40 cellular contexts compared by ENCODE assay signal in genomic region chr1:176043537-176043936, GRCh38.
"Had no signal": no experiment of that assay in that cellular context is flagged by ENCODE, and none has a peak within 500 bp of the region (broad histone marks: within the 10 kb centered on the region; RNA-seq: fewer than 3 reads in every experiment).

No MANE protein-coding gene starts in this region.

- H3K36me3 ChIP-seq: breast epithelium had no signal

- H3K27ac Mint-ChIP-seq: activated naive CD4-positive, alpha-beta T cell treated with anti-CD3 and anti-CD28 coated beads, Interleukin-2, amount 10 ng/mL, durations not matched to agents 7 days and 5 days; activated naive CD4-positive, alpha-beta T cell treated with anti-CD3 and anti-CD28 coated beads, Interleukin-2, amount 50 U/mL, for 24 hours; activated naive CD8-positive, alpha-beta T cell; activated naive CD8-positive, alpha-beta T cell treated with anti-CD3 and anti-CD28 coated beads for 36 hours; activated naive CD8-positive, alpha-beta T cell treated with anti-CD3 and anti-CD28 coated beads, Interleukin-2, amount 50 U/mL, for 24 hours; activated T-cell treated with anti-CD3 and anti-CD28 coated beads, Interleukin-2, amount 50 U/mL, for 72 hours; activated T-helper 1 cell treated with anti-CD3 and anti-CD28 coated beads, Interleukin-12 subunit alpha, Interleukin-12 subunit beta, Interleukin-2, Interleukin-4 antibody, amounts not matched to agents 30 ng/mL and 10 ng/mL and 1 ng/mL, durations not matched to agents 14 hours and 24 hours and 36 hours; activated T-helper 17 cell treated with anti-CD3 and anti-CD28 coated beads, Interleukin-2, amount 50 U/mL, for 72 hours; activated T-helper 2 cell treated with anti-CD3 and anti-CD28 coated beads, Interferon-gamma antibody, Interleukin-2, Interleukin-4, amounts not matched to agents 10 μg/mL and 5 μg/mL and 100 μg/mL, durations not matched to agents 14 hours and 24 hours and 36 hours; brain had no signal

- DNase-seq: activated effector memory CD4-positive, alpha-beta T cell treated with anti-CD3 and anti-CD28 coated beads, Interleukin-2, amount 50 U/mL, for 16 hours; activated effector memory CD4-positive, alpha-beta T cell treated with Interleukin-2 at 50 U/mL for 16 hours; activated gamma-delta T cell; activated gamma-delta T cell treated with Interleukin-2 at 50 U/mL for 16 hours; activated naive CD4-positive, alpha-beta T cell; activated naive CD4-positive, alpha-beta T cell treated with anti-CD3 and anti-CD28 coated beads, Interleukin-2, amount 10 ng/mL, durations not matched to agents 7 days and 5 days; activated naive CD4-positive, alpha-beta T cell treated with anti-CD3 and anti-CD28 coated beads, Interleukin-2, amount 50 U/mL, for 16 hours; activated naive CD4-positive, alpha-beta T cell treated with Interleukin-2 at 50 U/mL for 16 hours; activated naive CD8-positive, alpha-beta T cell treated with anti-CD3 and anti-CD28 coated beads for 36 hours; activated naive CD8-positive, alpha-beta T cell treated with anti-CD3 and anti-CD28 coated beads, Interleukin-2, amount 10 ng/mL, durations not matched to agents 7 days and 5 days; activated naive CD8-positive, alpha-beta T cell treated with anti-CD3 and anti-CD28 coated beads, Interleukin-2, amount 50 U/mL, for 24 hours; activated T-cell treated with anti-CD3 and anti-CD28 coated beads for 4 hours; activated T-cell treated with anti-CD3 and anti-CD28 coated beads, Interleukin-2, amount 50 U/mL, for 1 hour; activated T-cell treated with anti-CD3 and anti-CD28 coated beads, Interleukin-2, amount 50 U/mL, for 24 hours; activated T-cell treated with anti-CD3 and anti-CD28 coated beads, Interleukin-2, amount 50 U/mL, for 4 hours; activated T-cell treated with anti-CD3 and anti-CD28 coated beads, Interleukin-2, amount 50 U/mL, for 48 hours; activated T-cell treated with anti-CD3 and anti-CD28 coated beads, Interleukin-2, amount 50 U/mL, for 72 hours; adrenal gland; amniotic stem cell; amygdala; anterior cingulate cortex; aorta; body of pancreas; brain microvascular endothelial cell; caudate nucleus; central memory CD4-positive, alpha-beta T cell; cerebellar nuclear complex had no signal

- H3K27me3 Mint-ChIP-seq: activated naive CD4-positive, alpha-beta T cell treated with anti-CD3 and anti-CD28 coated beads, Interleukin-2, amount 10 ng/mL, durations not matched to agents 7 days and 5 days; activated naive CD4-positive, alpha-beta T cell treated with anti-CD3 and anti-CD28 coated beads, Interleukin-2, amount 50 U/mL, for 24 hours; activated naive CD8-positive, alpha-beta T cell; activated naive CD8-positive, alpha-beta T cell treated with anti-CD3 and anti-CD28 coated beads for 36 hours; activated naive CD8-positive, alpha-beta T cell treated with anti-CD3 and anti-CD28 coated beads, Interleukin-2, amount 10 ng/mL, durations not matched to agents 7 days and 5 days; activated naive CD8-positive, alpha-beta T cell treated with anti-CD3 and anti-CD28 coated beads, Interleukin-2, amount 50 U/mL, for 24 hours; activated T-cell treated with anti-CD3 and anti-CD28 coated beads, Interleukin-2, amount 50 U/mL, for 24 hours; activated T-helper 17 cell treated with anti-CD3 and anti-CD28 coated beads, Interleukin-2, amount 50 U/mL, for 72 hours; brain; central memory CD8-positive, alpha-beta T cell had no signal

- H3K4me1 ChIP-seq: adrenal gland, ascending aorta, body of pancreas, breast epithelium had no signal

- H3K27me3 ChIP-seq: adrenal gland, ascending aorta, body of pancreas, brain microvascular endothelial cell, breast epithelium, cardiac muscle cell had no signal

- H3K27ac ChIP-seq: adrenal gland, ascending aorta, body of pancreas, brain microvascular endothelial cell, breast epithelium, cardiac muscle cell had no signal

- H3K9me3 Mint-ChIP-seq: activated naive CD4-positive, alpha-beta T cell treated with anti-CD3 and anti-CD28 coated beads, Interleukin-2, amount 10 ng/mL, durations not matched to agents 7 days and 5 days; activated naive CD4-positive, alpha-beta T cell treated with anti-CD3 and anti-CD28 coated beads, Interleukin-2, amount 50 U/mL, for 24 hours; activated naive CD4-positive, alpha-beta T cell treated with anti-CD3 and anti-CD28 coated beads, Interleukin-2, amount 50 U/mL, for 72 hours; activated naive CD8-positive, alpha-beta T cell treated with anti-CD3 and anti-CD28 coated beads for 36 hours; activated naive CD8-positive, alpha-beta T cell treated with anti-CD3 and anti-CD28 coated beads, Interleukin-2, amount 50 U/mL, for 24 hours; activated T-cell treated with anti-CD3 and anti-CD28 coated beads, Interleukin-2, amount 50 U/mL, for 24 hours; activated T-cell treated with anti-CD3 and anti-CD28 coated beads, Interleukin-2, amount 50 U/mL, for 4 hours; activated T-cell treated with anti-CD3 and anti-CD28 coated beads, Interleukin-2, amount 50 U/mL, for 72 hours; activated T-helper 1 cell treated with anti-CD3 and anti-CD28 coated beads, Interleukin-12 subunit alpha, Interleukin-12 subunit beta, Interleukin-2, Interleukin-4 antibody, amounts not matched to agents 30 ng/mL and 10 ng/mL and 1 ng/mL, durations not matched to agents 14 hours and 24 hours and 36 hours; activated T-helper 17 cell treated with anti-CD3 and anti-CD28 coated beads, Interleukin-2, amount 50 U/mL, for 72 hours; activated T-helper 2 cell treated with anti-CD3 and anti-CD28 coated beads, Interferon-gamma antibody, Interleukin-2, Interleukin-4, amounts not matched to agents 10 μg/mL and 5 μg/mL and 100 μg/mL, durations not matched to agents 14 hours and 24 hours and 36 hours; central memory CD8-positive, alpha-beta T cell had no signal

- H3K4me3 ChIP-seq: adrenal gland, ascending aorta, body of pancreas, breast epithelium, cardiac muscle cell had no signal

- H3K4me1 Mint-ChIP-seq: activated T-helper 17 cell treated with anti-CD3 and anti-CD28 coated beads, Interleukin-2, amount 50 U/mL, for 72 hours; brain; central memory CD8-positive, alpha-beta T cell had no signal

- FAIRE-seq: astrocyte, bronchial epithelial cell had no signal

- ATAC-seq: activated naive CD4-positive, alpha-beta T cell treated with anti-CD3 and anti-CD28 coated beads, Interleukin-2, amount 50 U/mL, for 72 hours; activated naive CD8-positive, alpha-beta T cell treated with anti-CD3 and anti-CD28 coated beads, Interleukin-2, amount 50 U/mL, for 24 hours; activated T-cell treated with anti-CD3 and anti-CD28 coated beads, Interleukin-2, amount 50 U/mL, for 4 hours; activated T-cell treated with anti-CD3 and anti-CD28 coated beads, Interleukin-2, amount 50 U/mL, for 72 hours; activated T-helper 17 cell treated with anti-CD3 and anti-CD28 coated beads, Interleukin-2, amount 50 U/mL, for 72 hours; body of pancreas had no signal

- H3K9me3 ChIP-seq: ascending aorta, body of pancreas, breast epithelium had no signal

- H3K4me3 Mint-ChIP-seq: activated naive CD4-positive, alpha-beta T cell treated with anti-CD3 and anti-CD28 coated beads, Interleukin-2, amount 10 ng/mL, durations not matched to agents 7 days and 5 days; activated naive CD4-positive, alpha-beta T cell treated with anti-CD3 and anti-CD28 coated beads, Interleukin-2, amount 50 U/mL, for 24 hours; activated naive CD8-positive, alpha-beta T cell; activated naive CD8-positive, alpha-beta T cell treated with anti-CD3 and anti-CD28 coated beads for 36 hours; activated naive CD8-positive, alpha-beta T cell treated with anti-CD3 and anti-CD28 coated beads, Interleukin-2, amount 10 ng/mL, durations not matched to agents 7 days and 5 days; activated naive CD8-positive, alpha-beta T cell treated with anti-CD3 and anti-CD28 coated beads, Interleukin-2, amount 50 U/mL, for 24 hours; activated T-cell treated with anti-CD3 and anti-CD28 coated beads, Interleukin-2, amount 50 U/mL, for 24 hours; activated T-cell treated with anti-CD3 and anti-CD28 coated beads, Interleukin-2, amount 50 U/mL, for 4 hours; activated T-cell treated with anti-CD3 and anti-CD28 coated beads, Interleukin-2, amount 50 U/mL, for 72 hours; activated T-helper 1 cell treated with anti-CD3 and anti-CD28 coated beads, Interleukin-12 subunit alpha, Interleukin-12 subunit beta, Interleukin-2, Interleukin-4 antibody, amounts not matched to agents 30 ng/mL and 10 ng/mL and 1 ng/mL, durations not matched to agents 14 hours and 24 hours and 36 hours; activated T-helper 17 cell treated with anti-CD3 and anti-CD28 coated beads, Interleukin-2, amount 50 U/mL, for 72 hours; brain; central memory CD8-positive, alpha-beta T cell had no signal
